24 cellular contexts compared by ENCODE assay signal in the genomic region with DNA sequence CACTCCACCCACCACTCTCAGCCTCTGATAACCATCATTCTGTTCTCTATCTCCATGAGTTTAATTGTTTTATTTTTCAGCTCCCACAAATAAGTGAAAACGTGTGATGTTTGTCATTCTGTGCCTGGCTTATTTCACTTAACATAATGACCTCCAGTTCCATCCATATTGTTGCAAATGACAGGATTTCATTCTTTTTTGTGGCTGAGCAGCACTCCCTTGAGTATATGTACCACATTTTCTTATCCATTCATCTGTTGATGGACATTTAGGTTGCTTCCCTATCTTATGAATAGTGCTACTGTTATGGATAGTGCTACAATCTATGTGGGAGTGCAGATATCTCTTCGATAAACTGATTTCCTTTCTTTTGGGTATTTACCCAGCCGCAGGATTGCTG.
DNase-seq lines count a peak whose midpoint lies in the region; ATAC-seq and TF ChIP-seq lines count a peak whose summit lies in the region.
"Had no signal": no experiment of that assay in that cellular context is flagged by ENCODE, and none has a peak within 500 bp of the region (broad histone marks: within the 10 kb centered on the region; RNA-seq: fewer than 3 reads in every experiment).

No MANE protein-coding gene starts in this region.

- H3K4me3 Mint-ChIP-seq in activated naive CD8-positive, alpha-beta T cell treated with anti-CD3 and anti-CD28 coated beads, Interleukin-2, amount 50 U/mL, for 24 hours = no peak overlapping the region
- H3K4me3 Mint-ChIP-seq: CD14-positive monocyte; CD4-positive, alpha-beta memory T cell; CD4-positive, CD25-positive, alpha-beta regulatory T cell; CD8-positive, alpha-beta memory T cell had no signal

- no peaks in the 10 kb centered on the region for H3K4me1 Mint-ChIP-seq in activated naive CD8-positive, alpha-beta T cell treated with anti-CD3 and anti-CD28 coated beads, Interleukin-2, amount 50 U/mL, for 24 hours
- H3K4me1 Mint-ChIP-seq: CD14-positive monocyte; CD4-positive, alpha-beta memory T cell; CD4-positive, CD25-positive, alpha-beta regulatory T cell; CD8-positive, alpha-beta memory T cell had no signal

- no peak for ATAC-seq in SK-N-SH treated with all-trans-retinoic acid at 6 μM for 48 hours
- no peak for ATAC-seq in activated naive CD8-positive, alpha-beta T cell treated with anti-CD3 and anti-CD28 coated beads, Interleukin-2, amount 50 U/mL, for 24 hours
- ATAC-seq: A549, GM12878 had no signal

- DNase-seq in Ammon's horn (ENCODE audit: low spot score) (peak; percentile 7), RPMI7951 (ENCODE audit: low read depth) (peak; percentile 11), SK-N-DZ (ENCODE audit: low spot score) (peak; percentile 74)
- no peak for DNase-seq in activated naive CD8-positive, alpha-beta T cell treated with anti-CD3 and anti-CD28 coated beads, Interleukin-2, amount 50 U/mL, for 24 hours
- no peak for DNase-seq in effector CD4-positive, alpha-beta T cell
- no peak for DNase-seq in stimulated activated CD4-positive, alpha-beta T cell treated with anti-CD3 and anti-CD28 coated beads, Interleukin-2, amount 100 ng/mL, for 48 hours
- DNase-seq: AML-193; BE2C; C1 segment of cervical spinal cord; CD4-positive, alpha-beta memory T cell; CD4-positive, CD25-positive, alpha-beta regulatory T cell; CD8-positive, alpha-beta memory T cell; COR-L47; DMS 273 treated with DMSO at 0.1 percent for 48 hours; DMS153; DMS53; DMS79; DND-41; EL; GDM1 had no signal

- no peak overlapping the region for H3K27ac Mint-ChIP-seq in activated naive CD8-positive, alpha-beta T cell treated with anti-CD3 and anti-CD28 coated beads, Interleukin-2, amount 50 U/mL, for 24 hours
- H3K27ac Mint-ChIP-seq: CD14-positive monocyte; CD4-positive, alpha-beta memory T cell; CD8-positive, alpha-beta memory T cell had no signal

- peaks cover 4% of the 10 kb centered on the region for H3K27me3 Mint-ChIP-seq in activated naive CD8-positive, alpha-beta T cell treated with anti-CD3 and anti-CD28 coated beads, Interleukin-2, amount 50 U/mL, for 24 hours

- no peaks in the 10 kb centered on the region for H3K36me3 Mint-ChIP-seq in activated naive CD8-positive, alpha-beta T cell treated with anti-CD3 and anti-CD28 coated beads, Interleukin-2, amount 50 U/mL, for 24 hours (ENCODE audit: low read depth)
- H3K36me3 Mint-ChIP-seq: CD14-positive monocyte; CD4-positive, alpha-beta memory T cell; CD4-positive, CD25-positive, alpha-beta regulatory T cell; CD8-positive, alpha-beta memory T cell had no signal

- no peaks in the 10 kb centered on the region for H3K9me3 Mint-ChIP-seq in activated naive CD8-positive, alpha-beta T cell treated with anti-CD3 and anti-CD28 coated beads, Interleukin-2, amount 50 U/mL, for 24 hours
- H3K9me3 Mint-ChIP-seq: CD4-positive, alpha-beta memory T cell; CD8-positive, alpha-beta memory T cell had no signal

TF ChIP-seq in SK-N-SH treated with all-trans-retinoic acid at 6 μM for 48 hours, 23 proteins besides CTCF, POLR2A, EP300 and RAD21:
- TF ChIP-seq ZNF8 (CRISPR knock-in tag; IDR thresholded peaks at IDR 0.05) (peak; percentile 90), SNAI2 (CRISPR knock-in tag; IDR thresholded peaks at IDR 0.05) (no peak)

Comparison
In these comparisons a context has a peak if more than half of its experiments do, and no peak if none do; other contexts are left out.
1. DNase-seq: peak in Ammon's horn (single experiment), RPMI7951 (single experiment) and SK-N-DZ (single experiment); none in activated naive CD8-positive, alpha-beta T cell treated with anti-CD3 and anti-CD28 coated beads, Interleukin-2, amount 50 U/mL, for 24 hours (single experiment), effector CD4-positive, alpha-beta T cell (single experiment) and stimulated activated CD4-positive, alpha-beta T cell treated with anti-CD3 and anti-CD28 coated beads, Interleukin-2, amount 100 ng/mL, for 48 hours (0 of 2).